Comparison of ENCODE assay signal across 10 cellular contexts in genomic region chr14:73462815-73463214, GRCh38. TPM values are rescaled to one million over a fixed set of nuclear protein-coding genes. Genes with fewer than 3 reads are reported as not detected.
DNase-seq lines count a peak whose midpoint lies in the region; ATAC-seq and TF ChIP-seq lines count a peak whose summit lies in the region.
"Had no signal": no experiment of that assay in that cellular context is flagged by ENCODE, and none has a peak within 500 bp of the region (broad histone marks: within the 10 kb centered on the region; RNA-seq: fewer than 3 reads in every experiment).

No MANE protein-coding gene starts in this region.

- DNase-seq in BE2C = peak; percentile 27
- peak; percentile 59 to 67 for DNase-seq in NCI-H526 (lab: John Stamatoyannopoulos, UW)
- DNase-seq in erythroblast (lab: John Stamatoyannopoulos, UW) = peak; percentile 38 to 54
- DNase-seq in SHP77 (lab: John Stamatoyannopoulos, UW) = no peak
- no peak for DNase-seq in uterus
- DNase-seq in mucosa of gallbladder (ENCODE audit: low spot score) = no peak
- DNase-seq: activated CD8-positive, alpha-beta memory T cell treated with anti-CD3 and anti-CD28 coated beads for 24 hours had no signal

- H3K4me3 ChIP-seq in BE2C (ENCODE audit: low read depth, low read length) = peak overlapping the region; percentile 73
- H3K4me3 ChIP-seq in neutrophil (ENCODE audit: low read depth in 1 of 2, low read length in 1 of 2) = peak overlapping the region; percentile 85 to 88
- H3K4me3 ChIP-seq in uterus = no peak overlapping the region

- H3K4me1 ChIP-seq in BE2C (peaks cover 26% of the 10 kb centered on the region), neutrophil (ENCODE audit: control insufficient read depth in 1 of 2, insufficient read depth in 1 of 2, low read depth in 1 of 2, low read length in 1 of 2) (peaks cover 81 to 93% of the 10 kb centered on the region in 2 experiments), uterus (peaks cover 0 to 3% of the 10 kb centered on the region in 2 donors)

- no peak for TF ChIP-seq CTCF in BE2C (IDR thresholded peaks at IDR 0.05; ENCODE audit: low read depth, low read length)
- TF ChIP-seq CTCF in neutrophil (IDR thresholded peaks at IDR 0.05) = no peak
- no peak for TF ChIP-seq CTCF in uterus (IDR thresholded peaks at IDR 0.05)

- no peak for TF ChIP-seq POLR2A in erythroblast (IDR thresholded peaks at IDR 0.05; ENCODE audit: low read length)
- no peak for TF ChIP-seq POLR2A in uterus (IDR thresholded peaks at IDR 0.05)

- H3K27ac ChIP-seq in neutrophil (peak overlapping the region; percentile 99), uterus (no peak overlapping the region)

- intact Hi-C loops in uterus (cut with DNase I; ENCODE audit: low total_unique reads) = no loop called here

- no peak for ATAC-seq in GM21515 (IDR thresholded peaks at IDR 0.05; ENCODE audit: unreplicated experiment)
- ATAC-seq: HCT116 had no signal

- H3K36me3 ChIP-seq in BE2C = no peaks in the 10 kb centered on the region
- H3K36me3 ChIP-seq in neutrophil = peaks cover 36% of the 10 kb centered on the region
- H3K36me3 ChIP-seq in uterus = no peaks in the 10 kb centered on the region

- H3K27me3 ChIP-seq in BE2C = no peaks in the 10 kb centered on the region
- no peaks in the 10 kb centered on the region for H3K27me3 ChIP-seq in neutrophil
- H3K27me3 ChIP-seq in uterus = no peaks in the 10 kb centered on the region

- H3K9me3 ChIP-seq in BE2C = no peaks in the 10 kb centered on the region
- no peaks in the 10 kb centered on the region for H3K9me3 ChIP-seq in neutrophil
- H3K9me3 ChIP-seq in uterus = no peaks in the 10 kb centered on the region

RNA-seq across cellular contexts. Expression of gene NUMB, which starts 4.5 kb away (rescaled TPM):
- 66.6 TPM for polyA plus RNA-seq in BE2C (2012; ENCODE audit: insufficient read depth, insufficient read length, low read depth)
- total RNA-seq in uterus (100 to 1,000 TPM in 1 of 4 donors, 10 to 100 TPM in 3; 27.1 to 119 (median 40.8) TPM), mucosa of gallbladder (117 TPM)

RNA-seq across cellular contexts. Expression of gene RIOX1, which starts 27.9 kb away (rescaled TPM):
- polyA plus RNA-seq in BE2C (2012; ENCODE audit: insufficient read depth, insufficient read length, low read depth) = 17.7 TPM
- total RNA-seq in uterus (10 to 100 TPM; 12.3 to 32.1 (median 17.7) TPM), mucosa of gallbladder (15.3 TPM)

Comparison
In these comparisons a context has a peak if more than half of its experiments do, and no peak if none do; other contexts are left out.
1. DNase-seq: peak in BE2C (single experiment), NCI-H526 (2 of 2) and erythroblast (2 of 2); none in SHP77 (0 of 2), uterus (0 of 2) and mucosa of gallbladder (single experiment).
2. H3K4me3 ChIP-seq: peak in BE2C (single experiment) and neutrophil (2 of 2); none in uterus (0 of 2).